In the genomic region with DNA sequence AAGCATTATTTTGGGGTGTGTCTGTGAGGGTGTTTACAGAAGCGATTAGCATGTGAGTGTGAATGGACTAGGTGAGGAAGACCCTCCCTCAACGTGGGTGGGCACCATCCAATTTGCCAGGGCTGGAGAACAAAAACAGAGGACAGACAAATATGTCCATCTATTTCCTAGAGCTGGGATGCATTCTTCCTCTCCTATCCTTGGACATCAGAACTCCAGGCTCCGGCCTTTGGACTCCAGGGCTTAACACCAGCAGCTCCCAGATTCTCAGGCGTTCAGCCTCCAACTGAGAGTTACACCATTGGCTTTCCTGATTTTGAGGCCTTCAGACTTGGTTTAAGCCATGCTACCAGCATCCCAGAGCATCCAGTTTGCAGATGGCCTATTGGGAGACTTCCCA, we compare ENCODE assay signal across 33 cellular contexts.
"Had no signal": no experiment of that assay in that cellular context is flagged by ENCODE, and none has a peak within 500 bp of the region (broad histone marks: within the 10 kb centered on the region; RNA-seq: fewer than 3 reads in every experiment).

No MANE protein-coding gene starts in this region.

- H3K4me3 ChIP-seq: SJSA1 had no signal

- H3K27me3 ChIP-seq: SJSA1 had no signal

- H3K4me3 Mint-ChIP-seq: activated CD4-positive, alpha-beta T cell treated with anti-CD3 and anti-CD28 coated beads for 36 hours; activated CD4-positive, alpha-beta T cell treated with anti-CD3 and anti-CD28 coated beads, Interleukin-2, amount 10 ng/mL, durations not matched to agents 7 days and 5 days; activated naive CD4-positive, alpha-beta T cell treated with anti-CD3 and anti-CD28 coated beads, Interleukin-2, amount 10 ng/mL, durations not matched to agents 7 days and 5 days; activated naive CD8-positive, alpha-beta T cell; activated naive CD8-positive, alpha-beta T cell treated with anti-CD3 and anti-CD28 coated beads, Interleukin-2, amount 50 U/mL, for 24 hours; activated T-cell treated with anti-CD3 and anti-CD28 coated beads, Interleukin-2, amount 50 U/mL, for 4 hours; activated T-helper 1 cell treated with anti-CD3 and anti-CD28 coated beads, Interleukin-12 subunit alpha, Interleukin-12 subunit beta, Interleukin-2, Interleukin-4 antibody, amounts not matched to agents 30 ng/mL and 10 ng/mL and 1 ng/mL, durations not matched to agents 14 hours and 24 hours and 36 hours; brain; T-helper 1 cell treated with Interleukin-12 subunit alpha and Interleukin-12 subunit beta and Interleukin-4 antibody, amounts not matched to agents 30 μg/mL and 1 μg/mL, for 36 hours; T-helper 2 cell treated with Interferon-gamma antibody and Interleukin-4, amounts not matched to agents 5 μg/mL and 100 μg/mL, for 36 hours had no signal

- DNase-seq: activated CD4-positive, alpha-beta T cell treated with anti-CD3 and anti-CD28 coated beads for 36 hours; activated CD4-positive, alpha-beta T cell treated with anti-CD3 and anti-CD28 coated beads, Interleukin-2, amount 10 ng/mL, durations not matched to agents 7 days and 5 days; activated CD4-positive, alpha-beta T cell treated with anti-CD3 and anti-CD28 coated beads, Interleukin-2, amount 50 U/mL, for 48 hours; activated CD8-positive, alpha-beta memory T cell treated with anti-CD3 and anti-CD28 coated beads, Interleukin-2, amount 50 U/mL, for 4 hours; activated gamma-delta T cell treated with Interleukin-2 at 50 U/mL for 16 hours; activated naive CD4-positive, alpha-beta T cell treated with anti-CD3 and anti-CD28 coated beads, Interleukin-2, amount 10 ng/mL, durations not matched to agents 7 days and 5 days; activated naive CD8-positive, alpha-beta T cell treated with anti-CD3 and anti-CD28 coated beads, Interleukin-2, amount 50 U/mL, for 24 hours; activated T-cell treated with anti-CD3 and anti-CD28 coated beads for 4 hours; activated T-cell treated with anti-CD3 and anti-CD28 coated beads, Interleukin-2, amount 50 U/mL, for 4 hours; anterior cingulate cortex; caudate nucleus; NCI-H1092 treated with DMSO at 0.1 percent for 48 hours; NCI-H1417; NCI-H146; NCI-H187; NCI-H2081; NCI-H2171 treated with DMSO at 0.1 percent for 48 hours; NCI-H2227 treated with DMSO at 0.1 percent for 48 hours; NCI-H446; NCI-H510A treated with DMSO at 0.1 percent for 48 hours; NCI-H526 treated with DMSO at 0.1 percent for 48 hours; SHP77; SK-N-SH had no signal

- H3K36me3 ChIP-seq: SJSA1 had no signal

- FAIRE-seq: bronchial epithelial cell, TTC549 had no signal

- H3K9me3 Mint-ChIP-seq: activated naive CD4-positive, alpha-beta T cell treated with anti-CD3 and anti-CD28 coated beads, Interleukin-2, amount 10 ng/mL, durations not matched to agents 7 days and 5 days; activated naive CD8-positive, alpha-beta T cell treated with anti-CD3 and anti-CD28 coated beads, Interleukin-2, amount 50 U/mL, for 24 hours; activated T-cell treated with anti-CD3 and anti-CD28 coated beads, Interleukin-2, amount 50 U/mL, for 4 hours; activated T-helper 1 cell treated with anti-CD3 and anti-CD28 coated beads, Interleukin-12 subunit alpha, Interleukin-12 subunit beta, Interleukin-2, Interleukin-4 antibody, amounts not matched to agents 30 ng/mL and 10 ng/mL and 1 ng/mL, durations not matched to agents 14 hours and 24 hours and 36 hours; brain; T-helper 1 cell treated with Interleukin-12 subunit alpha and Interleukin-12 subunit beta and Interleukin-4 antibody, amounts not matched to agents 30 μg/mL and 1 μg/mL, for 36 hours; T-helper 2 cell treated with Interferon-gamma antibody and Interleukin-4, amounts not matched to agents 5 μg/mL and 100 μg/mL, for 36 hours had no signal

- H3K27ac ChIP-seq: SJSA1 had no signal

- H3K27ac Mint-ChIP-seq: activated CD4-positive, alpha-beta T cell treated with anti-CD3 and anti-CD28 coated beads for 36 hours; activated CD4-positive, alpha-beta T cell treated with anti-CD3 and anti-CD28 coated beads, Interleukin-2, amount 10 ng/mL, durations not matched to agents 7 days and 5 days; activated naive CD4-positive, alpha-beta T cell treated with anti-CD3 and anti-CD28 coated beads, Interleukin-2, amount 10 ng/mL, durations not matched to agents 7 days and 5 days; activated naive CD8-positive, alpha-beta T cell; activated naive CD8-positive, alpha-beta T cell treated with anti-CD3 and anti-CD28 coated beads, Interleukin-2, amount 50 U/mL, for 24 hours; activated T-helper 1 cell treated with anti-CD3 and anti-CD28 coated beads, Interleukin-12 subunit alpha, Interleukin-12 subunit beta, Interleukin-2, Interleukin-4 antibody, amounts not matched to agents 30 ng/mL and 10 ng/mL and 1 ng/mL, durations not matched to agents 14 hours and 24 hours and 36 hours; brain; T-helper 1 cell treated with Interleukin-12 subunit alpha and Interleukin-12 subunit beta and Interleukin-4 antibody, amounts not matched to agents 30 μg/mL and 1 μg/mL, for 36 hours; T-helper 2 cell treated with Interferon-gamma antibody and Interleukin-4, amounts not matched to agents 5 μg/mL and 100 μg/mL, for 36 hours had no signal

- H3K9me3 ChIP-seq: SJSA1, SK-N-SH had no signal

- H3K36me3 Mint-ChIP-seq: activated naive CD4-positive, alpha-beta T cell treated with anti-CD3 and anti-CD28 coated beads, Interleukin-2, amount 10 ng/mL, durations not matched to agents 7 days and 5 days; activated naive CD8-positive, alpha-beta T cell; brain had no signal

- H3K4me1 Mint-ChIP-seq: brain had no signal

- ATAC-seq: activated CD4-positive, alpha-beta T cell treated with anti-CD3 and anti-CD28 coated beads for 36 hours; activated CD4-positive, CD25-positive, alpha-beta regulatory T cell treated with anti-CD3 and anti-CD28 coated beads, Interleukin-2, amount 50 U/mL, for 24 hours; activated naive CD8-positive, alpha-beta T cell treated with anti-CD3 and anti-CD28 coated beads, Interleukin-2, amount 50 U/mL, for 24 hours; activated T-cell treated with anti-CD3 and anti-CD28 coated beads, Interleukin-2, amount 50 U/mL, for 4 hours; Panc1 had no signal

- H3K27me3 Mint-ChIP-seq: activated CD4-positive, alpha-beta T cell treated with anti-CD3 and anti-CD28 coated beads for 36 hours; activated CD4-positive, alpha-beta T cell treated with anti-CD3 and anti-CD28 coated beads, Interleukin-2, amount 10 ng/mL, durations not matched to agents 7 days and 5 days; activated naive CD4-positive, alpha-beta T cell treated with anti-CD3 and anti-CD28 coated beads, Interleukin-2, amount 10 ng/mL, durations not matched to agents 7 days and 5 days; activated naive CD8-positive, alpha-beta T cell; activated naive CD8-positive, alpha-beta T cell treated with anti-CD3 and anti-CD28 coated beads, Interleukin-2, amount 50 U/mL, for 24 hours had no signal
